In genomic region chr7:139421123-139421522, GRCh38 we compare ENCODE assay signal across 23 cellular contexts.
"Had no signal": no experiment of that assay in that cellular context is flagged by ENCODE, and none has a peak within 500 bp of the region (broad histone marks: within the 10 kb centered on the region; RNA-seq: fewer than 3 reads in every experiment).

No MANE protein-coding gene starts in this region.

- H3K9me3 ChIP-seq: esophagus squamous epithelium, left ventricle myocardium inferior, lower lobe of right lung, pancreas, testis, tibial nerve, upper lobe of right lung, vagina had no signal

- H3K27ac Mint-ChIP-seq: nephron, progenitor cell of endocrine pancreas had no signal

- H3K4me3 Mint-ChIP-seq: effector memory CD8-positive, alpha-beta T cell; memory B cell; naive B cell; nephron; stimulated activated effector memory CD8-positive, alpha-beta T cell treated with anti-CD3 and anti-CD28 coated beads, Interleukin-12 subunit alpha, Interleukin-12 subunit beta, amount 100 ng/mL, for 72 hours had no signal

- DNase-seq: effector memory CD8-positive, alpha-beta T cell; esophagus squamous epithelium; foreskin fibroblast; kidney; left cardiac atrium; left ventricle myocardium inferior; lower lobe of right lung; naive B cell; occipital lobe; pancreas; right cardiac atrium; stimulated activated CD4-positive, alpha-beta T cell treated with anti-CD3 and anti-CD28 coated beads, Interleukin-4, amount 100 ng/mL, for 1 hour; stimulated activated CD8-positive, alpha-beta memory T cell treated with anti-CD3 and anti-CD28 coated beads, Interleukin-4, amount 100 ng/mL, for 48 hours; stimulated activated naive CD8-positive, alpha-beta T cell treated with anti-CD3 and anti-CD28 coated beads, Interleukin-15, Interleukin-2, amounts not matched to agents 100 U/mL and 50 U/mL, for 24 hours; testis; upper lobe of right lung had no signal

- FAIRE-seq: kidney, pancreas had no signal

- H3K27me3 Mint-ChIP-seq: effector memory CD8-positive, alpha-beta T cell; memory B cell; naive B cell; progenitor cell of endocrine pancreas had no signal

- H3K9me3 Mint-ChIP-seq: effector memory CD8-positive, alpha-beta T cell; memory B cell; naive B cell; nephron; stimulated activated effector memory CD8-positive, alpha-beta T cell treated with anti-CD3 and anti-CD28 coated beads, Interleukin-12 subunit alpha, Interleukin-12 subunit beta, amount 100 ng/mL, for 72 hours had no signal

- H3K27me3 ChIP-seq: esophagus squamous epithelium, pancreas, testis, tibial nerve, upper lobe of right lung, vagina had no signal

- H3K4me3 ChIP-seq: esophagus squamous epithelium, left ventricle myocardium inferior, lower lobe of right lung, pancreas, testis, tibial nerve, upper lobe of right lung, vagina had no signal

- H3K27ac ChIP-seq: epithelial cell of prostate, esophagus squamous epithelium, lower lobe of right lung, pancreas, testis, upper lobe of right lung, vagina had no signal

- H3K4me1 ChIP-seq: lower lobe of right lung, pancreas, testis, tibial nerve, upper lobe of right lung, vagina had no signal

- ATAC-seq: effector memory CD8-positive, alpha-beta T cell; left cardiac atrium; lower lobe of right lung; pancreas; right cardiac atrium; stimulated activated effector memory CD8-positive, alpha-beta T cell treated with anti-CD3 and anti-CD28 coated beads, Interleukin-12 subunit alpha, Interleukin-12 subunit beta, amount 100 ng/mL, for 72 hours; stimulated activated naive CD8-positive, alpha-beta T cell treated with anti-CD3 and anti-CD28 coated beads, Interleukin-15, Interleukin-2, amounts not matched to agents 100 U/mL and 50 U/mL, for 24 hours; upper lobe of right lung had no signal

- H3K4me1 Mint-ChIP-seq: memory B cell; naive B cell; nephron; stimulated activated effector memory CD8-positive, alpha-beta T cell treated with anti-CD3 and anti-CD28 coated beads, Interleukin-12 subunit alpha, Interleukin-12 subunit beta, amount 100 ng/mL, for 72 hours had no signal
